14 cellular contexts compared by ENCODE assay signal in the genomic region with DNA sequence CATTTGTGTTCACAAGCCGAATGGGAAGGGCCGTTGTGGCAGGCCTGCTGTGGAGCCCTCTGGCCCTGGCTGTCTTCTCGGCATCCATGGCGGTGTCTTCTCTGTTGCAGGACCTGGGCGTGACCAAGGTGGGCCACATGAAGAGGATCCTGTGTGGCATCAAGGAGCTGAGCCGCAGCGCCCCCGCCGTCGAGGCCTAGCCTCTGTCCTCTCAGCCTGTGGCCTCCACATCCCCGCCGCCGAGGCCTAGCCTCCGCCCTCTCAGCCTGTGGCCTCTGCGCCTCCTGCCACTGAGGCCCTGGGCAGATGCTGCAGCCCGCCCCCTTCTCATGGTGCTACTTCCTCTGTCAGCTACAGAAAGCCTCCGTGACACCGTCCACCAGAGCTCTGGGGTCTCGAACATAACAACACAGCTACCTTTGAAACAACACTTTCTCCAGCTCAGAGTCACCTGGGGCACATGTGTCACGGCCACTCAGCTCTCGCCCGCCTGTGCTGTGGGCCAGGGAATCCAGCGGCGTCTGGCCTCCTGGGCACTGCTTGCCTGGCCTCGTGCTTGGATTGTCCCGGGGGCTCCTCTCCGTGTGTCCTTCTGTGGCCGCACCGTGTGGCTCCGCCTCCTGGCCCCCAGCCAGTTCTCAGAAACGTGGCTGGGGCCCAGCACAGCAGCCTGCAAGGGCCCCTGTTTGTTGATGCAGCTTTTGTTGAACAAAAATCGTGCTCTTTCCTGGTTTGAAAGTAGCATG.
A peak's percentile ranks its signal among the peaks of the same experiment; 100 is the strongest.
DNase-seq lines count a peak whose midpoint lies in the region; ATAC-seq, FAIRE-seq and TF ChIP-seq lines count a peak whose summit lies in the region.
"Had no signal": no experiment of that assay in that cellular context is flagged by ENCODE, and none has a peak within 500 bp of the region (broad histone marks: within the 10 kb centered on the region; RNA-seq: fewer than 3 reads in every experiment).

No MANE protein-coding gene starts in this region.

- peak; percentile 12 for DNase-seq in activated CD8-positive, alpha-beta memory T cell treated with anti-CD3 and anti-CD28 coated beads, Interleukin-2, amount 50 U/mL, for 4 hours
- no peak for DNase-seq in activated CD8-positive, alpha-beta memory T cell treated with anti-CD3 and anti-CD28 coated beads for 24 hours
- peak; percentile 49 to 60 for DNase-seq in frontal cortex (ENCODE audit: low spot score in 2 of 2)
- DNase-seq in tibial artery: peak; percentile 59 to 89
- DNase-seq in NCI-H1092 (lab: John Stamatoyannopoulos, UW): no peak
- no peak for DNase-seq in urothelium cell line (ENCODE audit: low spot score)
- DNase-seq: ACHN; DND-41; NCI-H510A treated with DMSO at 0.1 percent for 48 hours; stimulated activated CD8-positive, alpha-beta memory T cell treated with anti-CD3 and anti-CD28 coated beads, Interleukin-4, amount 100 ng/mL, for 48 hours had no signal

- no peak for TF ChIP-seq CTCF in tibial artery (IDR thresholded peaks at IDR 0.05)

- H3K36me3 ChIP-seq in muscle layer of colon (ENCODE audit: insufficient read depth, low read length) (peaks cover 36% of the 10 kb centered on the region), tibial artery (peaks cover 30 to 71% (median 55%) of the 10 kb centered on the region in 3 donors)

- H3K27me3 ChIP-seq in muscle layer of colon (ENCODE audit: control insufficient read depth in 1 of 2, insufficient read depth in 2 of 2, low read length in 2 of 2) (no peaks in the 10 kb centered on the region), tibial artery (no peaks in the 10 kb centered on the region)

- H3K4me3 ChIP-seq in muscle layer of colon (ENCODE audit: low read depth in 1 of 2, low read length in 2 of 2): peak overlapping the region in 1 of 2 donors; percentile 7
- no peak overlapping the region for H3K4me3 ChIP-seq in tibial artery

- no peak for ATAC-seq in GM21723 (IDR thresholded peaks at IDR 0.05; ENCODE audit: unreplicated experiment)
- ATAC-seq: activated CD4-positive, CD25-positive, alpha-beta regulatory T cell treated with anti-CD3 and anti-CD28 coated beads, Interleukin-2, amount 50 U/mL, for 24 hours had no signal

- intact Hi-C loops in tibial artery (cut with DNase I; ENCODE audit: low total_unique reads): no loop called here

- H3K27ac ChIP-seq in muscle layer of colon (ENCODE audit: low read depth, low read length): peak overlapping the region; percentile 71
- H3K27ac ChIP-seq in tibial artery: peak overlapping the region; percentile 85 to 86

- H3K4me1 ChIP-seq in muscle layer of colon (ENCODE audit: insufficient read depth, low read length): peaks cover 17% of the 10 kb centered on the region
- H3K4me1 ChIP-seq in tibial artery: peaks cover 0 to 27% (median 24%) of the 10 kb centered on the region in 4 donors

- FAIRE-seq in frontal cortex (lab: Jason Lieb, UNC) (no peak), urothelium cell line (lab: Jason Lieb, UNC) (no peak)
- FAIRE-seq: keratinocyte had no signal

- H3K9me3 ChIP-seq in muscle layer of colon (ENCODE audit: low read length): no peaks in the 10 kb centered on the region
- no peaks in the 10 kb centered on the region for H3K9me3 ChIP-seq in tibial artery

- no peak overlapping the region for H3K9ac ChIP-seq in muscle layer of colon (ENCODE audit: low read length)

Comparison
In these comparisons a context has a peak if more than half of its experiments do, and no peak if none do; other contexts are left out.
1. DNase-seq: peak in activated CD8-positive, alpha-beta memory T cell treated with anti-CD3 and anti-CD28 coated beads, Interleukin-2, amount 50 U/mL, for 4 hours (single experiment), frontal cortex (2 of 2) and tibial artery (2 of 2); none in activated CD8-positive, alpha-beta memory T cell treated with anti-CD3 and anti-CD28 coated beads for 24 hours (single experiment), NCI-H1092 (single experiment) and urothelium cell line (single experiment).